Comparison of ENCODE assay signal across 1 cellular context in genomic region chr2:7752291-7752690, GRCh38.
TF ChIP-seq lines count a peak whose summit lies in the region.

No MANE protein-coding gene starts in this region.

TF ChIP-seq in GM23338, 12 proteins besides CTCF, POLR2A, EP300 and RAD21 (continued from another document):
- TF ChIP-seq ZNF462 (CRISPR knock-in tag; IDR thresholded peaks at IDR 0.05) (no peak), ZNF114 (CRISPR knock-in tag; IDR thresholded peaks at IDR 0.05) (no peak), ETS1 (IDR thresholded peaks at IDR 0.05) (no peak), CREB1 (CRISPR knock-in tag; IDR thresholded peaks at IDR 0.05; ENCODE audit: low read depth) (no peak), JUNB (IDR thresholded peaks at IDR 0.05; ENCODE audit: unreplicated experiment) (no peak), NANOG (IDR thresholded peaks at IDR 0.05; ENCODE audit: borderline replicate concordance) (no peak), EZH2 (IDR thresholded peaks at IDR 0.05; ENCODE audit: low read depth, unreplicated experiment) (no peak), STAT1 (IDR thresholded peaks at IDR 0.05; ENCODE audit: unreplicated experiment) (no peak), ZNF331 (CRISPR knock-in tag; IDR thresholded peaks at IDR 0.05; ENCODE audit: low read depth) (no peak)
